In genomic region chr10:129433266-129433665, GRCh38 we compare ENCODE assay signal across 28 cellular contexts.
"Had no signal": no experiment of that assay in that cellular context is flagged by ENCODE, and none has a peak within 500 bp of the region (broad histone marks: within the 10 kb centered on the region; RNA-seq: fewer than 3 reads in every experiment).

No MANE protein-coding gene starts in this region.

- H3K4me1 Mint-ChIP-seq: immature natural killer cell; naive B cell; natural killer cell; nephron progenitor cell; stimulated activated memory B cell treated with anti-CD40 and anti-IgM and Interleukin-4, amounts not matched to agents 10 μg/mL and 1 μg/mL and 100 μg/mL, for 72 hours; stimulated activated naive CD8-positive, alpha-beta T cell treated with anti-CD3 and anti-CD28 coated beads, Interleukin-15, amount 100 ng/mL, for 72 hours had no signal

- H3K9me3 ChIP-seq: left lung, lower lobe of right lung, pancreas, prostate gland, tibial nerve, upper lobe of left lung had no signal

- H3K27me3 Mint-ChIP-seq: naive B cell; stimulated activated naive CD8-positive, alpha-beta T cell treated with anti-CD3 and anti-CD28 coated beads, Interleukin-15, amount 100 ng/mL, for 72 hours had no signal

- H3K4me3 Mint-ChIP-seq: immature natural killer cell; mesothelial cell of epicardium; naive B cell; natural killer cell; nephron progenitor cell; neural progenitor cell; stimulated activated memory B cell treated with anti-CD40 and anti-IgM and Interleukin-4, amounts not matched to agents 10 μg/mL and 1 μg/mL and 100 μg/mL, for 72 hours; stimulated activated naive CD8-positive, alpha-beta T cell treated with anti-CD3 and anti-CD28 coated beads, Interleukin-15, amount 100 ng/mL, for 72 hours had no signal

- H3K4me2 ChIP-seq: neural progenitor cell had no signal

- H3K36me3 ChIP-seq: left lung, lower lobe of right lung, neural progenitor cell, pancreas, prostate gland, tibial nerve, upper lobe of left lung had no signal

- H3K27me3 ChIP-seq: left lung, neural progenitor cell, pancreas, tibial nerve, upper lobe of left lung had no signal

- H3K9ac ChIP-seq: neural progenitor cell had no signal

- H3K9me3 Mint-ChIP-seq: immature natural killer cell; naive B cell; natural killer cell; stimulated activated memory B cell treated with anti-CD40 and anti-IgM and Interleukin-4, amounts not matched to agents 10 μg/mL and 1 μg/mL and 100 μg/mL, for 72 hours; stimulated activated naive CD8-positive, alpha-beta T cell treated with anti-CD3 and anti-CD28 coated beads, Interleukin-15, amount 100 ng/mL, for 72 hours had no signal

- H3K4me3 ChIP-seq: left lung, lower lobe of right lung, neural progenitor cell, pancreas, prostate gland, skin epidermis, tibial nerve, upper lobe of left lung had no signal

- H3K27ac ChIP-seq: left lung, lower lobe of right lung, neural progenitor cell, pancreas, prostate gland, skin epidermis, tibial nerve, upper lobe of left lung had no signal

- DNase-seq: hypothalamus; immature natural killer cell; kidney; left colon; left lung; lower lobe of right lung; mammary epithelial cell; mesenchymal stem cell; naive B cell; natural killer cell; nephron progenitor cell; pancreas; retina; right cardiac atrium; stimulated activated CD4-positive, alpha-beta T cell treated with anti-CD3 and anti-CD28 coated beads, Interleukin-12 subunit alpha, Interleukin-12 subunit beta, amount 100 ng/mL, for 4 hours; stimulated activated CD4-positive, alpha-beta T cell treated with anti-CD3 and anti-CD28 coated beads, Interleukin-15, amount 100 ng/mL, for 24 hours; stimulated activated CD4-positive, alpha-beta T cell treated with anti-CD3 and anti-CD28 coated beads, Interleukin-4, amount 100 ng/mL, for 24 hours; stimulated activated naive CD4-positive, alpha-beta T cell treated with Interleukin-2 at 50 U/mL for 16 hours; stimulated activated naive CD8-positive, alpha-beta T cell treated with anti-CD3 and anti-CD28 coated beads, Interleukin-15, amount 100 ng/mL, for 72 hours; substantia nigra; upper lobe of left lung had no signal

- ATAC-seq: left colon; left lung; natural killer cell; pancreas; right cardiac atrium; sciatic nerve; stimulated activated memory B cell treated with anti-CD40 and anti-IgM and Interleukin-4, amounts not matched to agents 10 μg/mL and 1 μg/mL and 100 μg/mL, for 72 hours; stimulated activated naive CD8-positive, alpha-beta T cell treated with anti-CD3 and anti-CD28 coated beads, Interleukin-15, amount 100 ng/mL, for 72 hours had no signal

- H3K4me1 ChIP-seq: left lung, lower lobe of right lung, neural progenitor cell, pancreas, prostate gland, tibial nerve, upper lobe of left lung had no signal

- H3K36me3 Mint-ChIP-seq: immature natural killer cell; mesothelial cell of epicardium; naive B cell; natural killer cell; neural progenitor cell; stimulated activated memory B cell treated with anti-CD40 and anti-IgM and Interleukin-4, amounts not matched to agents 10 μg/mL and 1 μg/mL and 100 μg/mL, for 72 hours had no signal

- H2AFZ ChIP-seq: neural progenitor cell had no signal

- H3K27ac Mint-ChIP-seq: immature natural killer cell; mesothelial cell of epicardium; naive B cell; natural killer cell; neural progenitor cell; stimulated activated memory B cell treated with anti-CD40 and anti-IgM and Interleukin-4, amounts not matched to agents 10 μg/mL and 1 μg/mL and 100 μg/mL, for 72 hours had no signal
